ENCODE assay signal across 13 cellular contexts in genomic region chr7:20030417-20030816, GRCh38.
DNase-seq lines count a peak whose midpoint lies in the region; ATAC-seq, FAIRE-seq and TF ChIP-seq lines count a peak whose summit lies in the region.
"Had no signal": no experiment of that assay in that cellular context is flagged by ENCODE, and none has a peak within 500 bp of the region (broad histone marks: within the 10 kb centered on the region; RNA-seq: fewer than 3 reads in every experiment).

No MANE protein-coding gene starts in this region.

- H3K4me1 Mint-ChIP-seq in nephron progenitor cell = no peaks in the 10 kb centered on the region

- peak overlapping the region; percentile 62 for H2AFZ ChIP-seq in SK-N-SH (ENCODE audit: low read depth)

- WGBS in SK-N-SH (ENCODE audit: low lambda C conversion rate) = 23% methylated on average over 2 of the region's 2 CpGs

- no peaks in the 10 kb centered on the region for H3K9me2 ChIP-seq in SK-N-SH

- peak overlapping the region; percentile 9; the same call in 1 of the 2 replicates for H3K4me2 ChIP-seq in SK-N-SH

- no peaks in the 10 kb centered on the region for H3K36me3 Mint-ChIP-seq in nephron progenitor cell (ENCODE audit: low read depth)

- no peaks in the 10 kb centered on the region for H3K9me3 Mint-ChIP-seq in nephron progenitor cell

- no peak for ATAC-seq in SK-N-SH treated with all-trans-retinoic acid at 6 μM for 48 hours
- ATAC-seq in HG02763 (IDR thresholded peaks at IDR 0.05; ENCODE audit: unreplicated experiment) = peak; percentile 93
- peak; percentile 86 for ATAC-seq in HG03571 (IDR thresholded peaks at IDR 0.05; ENCODE audit: unreplicated experiment)

- TF ChIP-seq CTCF in SK-N-SH (IDR thresholded peaks at IDR 0.05) (no peak), uterus (IDR thresholded peaks at IDR 0.05) (no peak), nephron progenitor cell (IDR thresholded peaks at IDR 0.05) (no peak)

- TF ChIP-seq POLR2A in uterus (IDR thresholded peaks at IDR 0.05) (no peak), H54 (IDR thresholded peaks at IDR 0.05; ENCODE audit: low read depth, low read length) (no peak)

- no peak overlapping the region for H3K27ac Mint-ChIP-seq in nephron progenitor cell
- H3K27ac Mint-ChIP-seq: activated naive CD4-positive, alpha-beta T cell treated with anti-CD3 and anti-CD28 coated beads for 36 hours had no signal

- H3K36me3 ChIP-seq in SK-N-SH (replicated peaks in 1 of 2; ENCODE audit: control insufficient read depth in 1 of 2, insufficient read depth in 2 of 2, low read length in 1 of 2) = no peaks in the 10 kb centered on the region
- no peaks in the 10 kb centered on the region for H3K36me3 ChIP-seq in uterus
- H3K36me3 ChIP-seq: right atrium auricular region had no signal

- H3K27me3 ChIP-seq in SK-N-SH (ENCODE audit: insufficient read depth) = no peaks in the 10 kb centered on the region
- H3K27me3 ChIP-seq in uterus = no peaks in the 10 kb centered on the region
- H3K27me3 ChIP-seq: right atrium auricular region had no signal

- no peaks in the 10 kb centered on the region for H3K79me2 ChIP-seq in SK-N-SH (ENCODE audit: insufficient read depth)

- no peak for TF ChIP-seq EP300 in SK-N-SH (IDR thresholded peaks at IDR 0.05; ENCODE audit: borderline replicate concordance in 1 of 2, low read depth in 1 of 2, low read length in 1 of 2)

- no peak for FAIRE-seq in H54 (lab: Jason Lieb, UNC)
- FAIRE-seq: A204.1, endothelial cell of umbilical vein had no signal

- TF ChIP-seq RAD21 in SK-N-SH (IDR thresholded peaks at IDR 0.05; ENCODE audit: low read length) = no peak

- H3K4me1 ChIP-seq in SK-N-SH (ENCODE audit: control insufficient read depth in 1 of 2, insufficient read depth in 2 of 2, low read depth in 1 of 2, low read length in 1 of 2) (peaks cover 0 to 16% of the 10 kb centered on the region in 2 experiments; a peak in 2 of 4 replicates), uterus (no peaks in the 10 kb centered on the region)
- H3K4me1 ChIP-seq: right atrium auricular region had no signal

- no peak overlapping the region for H3K4me3 Mint-ChIP-seq in nephron progenitor cell
- H3K4me3 Mint-ChIP-seq: activated naive CD4-positive, alpha-beta T cell treated with anti-CD3 and anti-CD28 coated beads for 36 hours had no signal

- H3K4me3 ChIP-seq in SK-N-SH (ENCODE audit: low read depth in 2 of 2, low read length in 1 of 2) = no peak overlapping the region
- no peak overlapping the region for H3K4me3 ChIP-seq in uterus
- H3K4me3 ChIP-seq: right atrium auricular region had no signal

- 0 out of 2 replicates have a peak overlapping the region, but pooled peaks have one; percentile 8 for H3K9ac ChIP-seq in SK-N-SH

- intact Hi-C loops in uterus (cut with DNase I; ENCODE audit: low total_unique reads) = no loop called here

- peaks cover 9% of the 10 kb centered on the region for H3F3A ChIP-seq in SK-N-SH (replicated peaks; ENCODE audit: insufficient read depth)

- H3K27ac ChIP-seq in SK-N-SH (ENCODE audit: low read depth in 2 of 2, low read length in 1 of 2) = peak overlapping the region in 1 of 2 experiments; percentile 9; a peak in 1 of 4 replicates
- peak overlapping the region; percentile 69 to 84 for H3K27ac ChIP-seq in uterus
- H3K27ac ChIP-seq: right atrium auricular region had no signal

- H3K9me3 ChIP-seq in SK-N-SH = no peaks in the 10 kb centered on the region
- H3K9me3 ChIP-seq in uterus = no peaks in the 10 kb centered on the region
- H3K9me3 ChIP-seq: right atrium auricular region had no signal

- no peaks in the 10 kb centered on the region for H4K20me1 ChIP-seq in SK-N-SH (ENCODE audit: insufficient read depth)

- no peaks in the 10 kb centered on the region for H3K27me3 Mint-ChIP-seq in nephron progenitor cell (ENCODE audit: low read depth, poor library complexity)

- DNase-seq in SK-N-SH (no peak), uterus (no peak), H54 (ENCODE audit: insufficient read length, low spot score) (no peak), germinal center (ENCODE audit: low spot score) (no peak), nephron progenitor cell (no peak)
- DNase-seq: activated naive CD4-positive, alpha-beta T cell treated with anti-CD3 and anti-CD28 coated beads for 36 hours; KBM-7 had no signal

- POLR2A ChIA-PET in SK-N-SH (lab: Yijun Ruan, JAX) = interaction anchor here (0.6 kb wide), 1 partner anchor 1083 kb away, joined by 5 read pairs; no protein-coding TSS in a partner anchor

- CTCF ChIA-PET in SK-N-SH (lab: Yijun Ruan, JAX) = interaction anchor here (1.2 to 1.3 kb wide), 2 partner anchors 9 to 10 kb away, joined by 3 read pairs; no protein-coding TSS in a partner anchor

TF ChIP-seq in SK-N-SH, 30 proteins besides CTCF, POLR2A, EP300 and RAD21:
- TF ChIP-seq POLR2AphosphoS5 (IDR thresholded peaks at IDR 0.05; ENCODE audit: low read depth, low read length) (no peak), NRF1 (IDR thresholded peaks at IDR 0.05; ENCODE audit: low read depth, low read length) (no peak), TAF1 (IDR thresholded peaks at IDR 0.05; ENCODE audit: borderline replicate concordance, low read depth, low read length) (no peak), EZH2phosphoT487 (IDR thresholded peaks at IDR 0.05; ENCODE audit: borderline replicate concordance, low read depth) (no peak), FOSL2 (IDR thresholded peaks at IDR 0.05; ENCODE audit: borderline replicate concordance, low read depth) (no peak), RXRA (IDR thresholded peaks at IDR 0.05; ENCODE audit: borderline replicate concordance, low read depth) (no peak), IRF3 (IDR thresholded peaks at IDR 0.05; ENCODE audit: low read depth, low read length) (no peak), RCOR1 (IDR thresholded peaks at IDR 0.05; ENCODE audit: low read length) (no peak), SIN3A (IDR thresholded peaks at IDR 0.05; ENCODE audit: borderline replicate concordance, low read depth, low read length) (no peak), GATA2 (CRISPR knock-in tag; IDR thresholded peaks at IDR 0.05) (no peak), JUND (IDR thresholded peaks at IDR 0.05) (no peak)

TF ChIP-seq in SK-N-SH treated with all-trans-retinoic acid at 6 μM for 48 hours, 23 proteins besides CTCF, POLR2A, EP300 and RAD21 (continues in another document):
- no peak for TF ChIP-seq ARNTL (CRISPR knock-in tag; IDR thresholded peaks at IDR 0.05; ENCODE audit: borderline replicate concordance, low read depth)
- no peak for TF ChIP-seq ZNF8 (CRISPR knock-in tag; IDR thresholded peaks at IDR 0.05)
- no peak for TF ChIP-seq RARB (CRISPR knock-in tag; IDR thresholded peaks at IDR 0.05)
- TF ChIP-seq BACH2 (CRISPR knock-in tag; IDR thresholded peaks at IDR 0.05; ENCODE audit: borderline replicate concordance) = no peak
- no peak for TF ChIP-seq CREB5 (CRISPR knock-in tag; IDR thresholded peaks at IDR 0.05; ENCODE audit: low read depth)
- TF ChIP-seq CSRNP3 (CRISPR knock-in tag; IDR thresholded peaks at IDR 0.05) = no peak
- no peak for TF ChIP-seq PATZ1 (CRISPR knock-in tag; IDR thresholded peaks at IDR 0.05; ENCODE audit: borderline replicate concordance)
- no peak for TF ChIP-seq ZC3H10 (CRISPR knock-in tag; IDR thresholded peaks at IDR 0.05)
